36 cellular contexts compared by ENCODE assay signal in the genomic region with DNA sequence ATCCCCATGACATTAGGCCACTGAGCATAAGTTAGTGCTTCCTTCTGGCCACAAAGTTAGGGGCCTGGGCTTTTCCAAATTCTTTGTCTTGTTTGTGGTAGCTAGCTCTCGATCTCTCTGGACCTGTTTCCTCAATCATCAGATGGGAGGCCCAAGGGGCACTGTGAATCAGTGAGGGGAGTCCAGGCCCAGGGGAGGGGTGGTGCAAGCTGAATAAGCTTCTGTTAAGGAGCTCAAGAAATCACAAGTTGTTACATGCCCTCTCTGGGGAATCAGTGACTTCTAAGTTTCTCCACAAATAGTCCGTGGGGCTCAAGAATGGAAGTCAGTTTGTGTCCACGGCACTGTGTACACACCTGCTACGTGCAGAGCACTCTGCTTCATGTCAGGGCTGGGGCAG. TPM values are rescaled to one million over a fixed set of nuclear protein-coding genes. Genes with fewer than 3 reads are reported as not detected.
"Had no signal": no experiment of that assay in that cellular context is flagged by ENCODE, and none has a peak within 500 bp of the region (broad histone marks: within the 10 kb centered on the region; RNA-seq: fewer than 3 reads in every experiment).

No MANE protein-coding gene starts in this region.

- DNase-seq: hypothalamus; islet precursor cell; left ventricle myocardium inferior; midbrain; mucosa of descending colon; naive thymus-derived CD4-positive, alpha-beta T cell; ovary; right lobe of liver; stimulated activated CD4-positive, alpha-beta T cell treated with anti-CD3 and anti-CD28 coated beads, Interleukin-1b, Interleukin-23, amount 100 ng/mL, for 48 hours; stimulated activated CD4-positive, alpha-beta T cell treated with anti-CD3 and anti-CD28 coated beads, Interleukin-2, amount 100 ng/mL, for 48 hours; stimulated activated CD4-positive, alpha-beta T cell treated with anti-CD3 and anti-CD28 coated beads, Interleukin-4, amount 100 ng/mL, for 4 hours; stimulated activated CD8-positive, alpha-beta memory T cell treated with anti-CD3 and anti-CD28 coated beads, Interleukin-4, amount 100 ng/mL, for 48 hours; stimulated activated naive CD4-positive, alpha-beta T cell treated with Interleukin-2 at 50 U/mL for 16 hours; stimulated activated naive CD8-positive, alpha-beta T cell treated with anti-CD3 and anti-CD28 coated beads, Interleukin-15, amount 100 ng/mL, for 72 hours; substantia nigra; uterus had no signal

- H3K9me3 Mint-ChIP-seq: memory B cell; naive thymus-derived CD4-positive, alpha-beta T cell; natural killer cell treated with Interleukin-12 subunit alpha and Interleukin-12 subunit beta and Interleukin-15 and Interleukin-18, amount 100 ng/mL, for 72 hours; stimulated activated memory B cell treated with anti-CD40 and anti-IgM and Interleukin-4, amounts not matched to agents 10 μg/mL and 1 μg/mL and 100 μg/mL, for 72 hours; stimulated activated naive CD8-positive, alpha-beta T cell treated with anti-CD3 and anti-CD28 coated beads, Interleukin-15, amount 100 ng/mL, for 72 hours; type B pancreatic cell had no signal

- H3K27ac ChIP-seq: left ventricle myocardium inferior, ovary, right atrium auricular region, right lobe of liver, tibial nerve, uterus had no signal

- H3K27me3 Mint-ChIP-seq: memory B cell; naive thymus-derived CD4-positive, alpha-beta T cell; progenitor cell of endocrine pancreas; stimulated activated memory B cell treated with anti-CD40 and anti-IgM and Interleukin-4, amounts not matched to agents 10 μg/mL and 1 μg/mL and 100 μg/mL, for 72 hours; stimulated activated naive CD8-positive, alpha-beta T cell treated with anti-CD3 and anti-CD28 coated beads, Interleukin-15, amount 100 ng/mL, for 72 hours; type B pancreatic cell had no signal

- H3K36me3 Mint-ChIP-seq: memory B cell; naive thymus-derived CD4-positive, alpha-beta T cell; natural killer cell treated with Interleukin-12 subunit alpha and Interleukin-12 subunit beta and Interleukin-15 and Interleukin-18, amount 100 ng/mL, for 72 hours; stimulated activated memory B cell treated with anti-CD40 and anti-IgM and Interleukin-4, amounts not matched to agents 10 μg/mL and 1 μg/mL and 100 μg/mL, for 72 hours; type B pancreatic cell had no signal

- H3K4me1 Mint-ChIP-seq: memory B cell; stimulated activated memory B cell treated with anti-CD40 and anti-IgM and Interleukin-4, amounts not matched to agents 10 μg/mL and 1 μg/mL and 100 μg/mL, for 72 hours had no signal

- H3K4me3 ChIP-seq: left ventricle myocardium inferior, lung, mucosa of descending colon, ovary, right atrium auricular region, right lobe of liver, smooth muscle cell, tibial nerve, uterus had no signal

- H3K27ac Mint-ChIP-seq: naive thymus-derived CD4-positive, alpha-beta T cell; natural killer cell treated with Interleukin-12 subunit alpha and Interleukin-12 subunit beta and Interleukin-15 and Interleukin-18, amount 100 ng/mL, for 72 hours; progenitor cell of endocrine pancreas; stimulated activated memory B cell treated with anti-CD40 and anti-IgM and Interleukin-4, amounts not matched to agents 10 μg/mL and 1 μg/mL and 100 μg/mL, for 72 hours; type B pancreatic cell had no signal

- H3K27me3 ChIP-seq: ovary, right atrium auricular region, right lobe of liver, uterus had no signal

- H3K9me3 ChIP-seq: left ventricle myocardium inferior, mucosa of descending colon, ovary, right atrium auricular region, right lobe of liver, tibial nerve, uterus had no signal

- H3K36me3 ChIP-seq: left ventricle myocardium inferior, ovary, right atrium auricular region, right lobe of liver, tibial nerve, uterus had no signal

- H3K4me3 Mint-ChIP-seq: memory B cell; naive thymus-derived CD4-positive, alpha-beta T cell; natural killer cell treated with Interleukin-12 subunit alpha and Interleukin-12 subunit beta and Interleukin-15 and Interleukin-18, amount 100 ng/mL, for 72 hours; stimulated activated memory B cell treated with anti-CD40 and anti-IgM and Interleukin-4, amounts not matched to agents 10 μg/mL and 1 μg/mL and 100 μg/mL, for 72 hours; stimulated activated naive CD8-positive, alpha-beta T cell treated with anti-CD3 and anti-CD28 coated beads, Interleukin-15, amount 100 ng/mL, for 72 hours; type B pancreatic cell had no signal

- H3K4me1 ChIP-seq: left ventricle myocardium inferior, right atrium auricular region, tibial nerve, uterus had no signal

- H3K4me2 ChIP-seq: smooth muscle cell had no signal

- ATAC-seq: mucosa of descending colon; naive thymus-derived CD4-positive, alpha-beta T cell; natural killer cell treated with Interleukin-12 subunit alpha and Interleukin-12 subunit beta and Interleukin-15 and Interleukin-18, amount 100 ng/mL, for 72 hours; right lobe of liver; stimulated activated memory B cell treated with anti-CD40 and anti-IgM and Interleukin-4, amounts not matched to agents 10 μg/mL and 1 μg/mL and 100 μg/mL, for 72 hours; stimulated activated naive CD8-positive, alpha-beta T cell treated with anti-CD3 and anti-CD28 coated beads, Interleukin-15, amount 100 ng/mL, for 72 hours had no signal

RNA-seq across cellular contexts. Expression of a gene that starts 15.1 kb away (rescaled TPM):
- total RNA-seq: kidney epithelial cell; left ventricle myocardium inferior; lung; mesenteric fat pad; mucosa of descending colon; myocyte; naive thymus-derived CD4-positive, alpha-beta T cell; natural killer cell treated with Interleukin-12 subunit alpha and Interleukin-12 subunit beta and Interleukin-15 and Interleukin-18, amount 100 ng/mL, for 72 hours; omental fat pad; ovary; progenitor cell of endocrine pancreas; renal cortical epithelial cell; right atrium auricular region; right lobe of liver; skeletal muscle tissue; smooth muscle cell; temporal lobe; tibial nerve; ureter; uterus had no signal
- polyA plus RNA-seq: naive thymus-derived CD4-positive, alpha-beta T cell; neural cell; smooth muscle cell had no signal

RNA-seq across cellular contexts. Expression of a gene that starts 27.6 kb away (rescaled TPM):
- total RNA-seq: kidney epithelial cell; left ventricle myocardium inferior; lower leg skin; lung; mesenteric fat pad; mucosa of descending colon; myocyte; naive thymus-derived CD4-positive, alpha-beta T cell; natural killer cell treated with Interleukin-12 subunit alpha and Interleukin-12 subunit beta and Interleukin-15 and Interleukin-18, amount 100 ng/mL, for 72 hours; omental fat pad; ovary; progenitor cell of endocrine pancreas; pulmonary artery endothelial cell; renal cortical epithelial cell; right atrium auricular region; right lobe of liver; skeletal muscle tissue; smooth muscle cell; temporal lobe; tibial nerve; ureter; uterus had no signal
- polyA plus RNA-seq: lung; naive thymus-derived CD4-positive, alpha-beta T cell; neural cell; ovary; smooth muscle cell had no signal
